Comparison of ENCODE assay signal across 18 cellular contexts in genomic region chr20:50400705-50401045, GRCh38.
DNase-seq lines count a peak whose midpoint lies in the region; ATAC-seq, FAIRE-seq and TF ChIP-seq lines count a peak whose summit lies in the region.
"Had no signal": no experiment of that assay in that cellular context is flagged by ENCODE, and none has a peak within 500 bp of the region (broad histone marks: within the 10 kb centered on the region; RNA-seq: fewer than 3 reads in every experiment).

No MANE protein-coding gene starts in this region.

- H3K9me3 Mint-ChIP-seq in stimulated activated effector memory CD8-positive, alpha-beta T cell treated with anti-CD3 and anti-CD28 coated beads, Interleukin-12 subunit alpha, Interleukin-12 subunit beta, amount 100 ng/mL, for 72 hours = no peaks in the 10 kb centered on the region
- H3K9me3 Mint-ChIP-seq: CD8-positive, alpha-beta memory T cell; T-helper 1 cell treated with Interleukin-12 subunit alpha and Interleukin-12 subunit beta and Interleukin-4 antibody, amounts not matched to agents 30 μg/mL and 1 μg/mL, for 36 hours had no signal

- H3K36me3 Mint-ChIP-seq in stimulated activated effector memory CD8-positive, alpha-beta T cell treated with anti-CD3 and anti-CD28 coated beads, Interleukin-12 subunit alpha, Interleukin-12 subunit beta, amount 100 ng/mL, for 72 hours = no peaks in the 10 kb centered on the region
- H3K36me3 Mint-ChIP-seq: CD8-positive, alpha-beta memory T cell had no signal

- H3K27me3 ChIP-seq in skeletal muscle tissue (ENCODE audit: control insufficient read depth in 3 of 3, insufficient read depth in 3 of 3, low read length in 3 of 3) (no peaks in the 10 kb centered on the region), A673 (replicated peaks; ENCODE audit: insufficient read depth, low read depth, low read length, poor library complexity) (no peaks in the 10 kb centered on the region)
- H3K27me3 ChIP-seq: foreskin keratinocyte had no signal

- DNase-seq in Ammon's horn (ENCODE audit: low spot score) (peak; percentile 40), RWPE1 (ENCODE audit: low spot score) (no peak), kidney (peak; percentile 39), DMS153 treated with DMSO at 0.1 percent for 48 hours (lab: John Stamatoyannopoulos, UW; ENCODE audit: unreplicated experiment) (no peak), A673 (ENCODE audit: low spot score) (no peak)
- no peak for DNase-seq in stimulated activated effector memory CD8-positive, alpha-beta T cell treated with anti-CD3 and anti-CD28 coated beads, Interleukin-12 subunit alpha, Interleukin-12 subunit beta, amount 100 ng/mL, for 72 hours (ENCODE audit: low spot score in 2 of 2)
- DNase-seq: activated CD4-positive, alpha-beta T cell treated with anti-CD3 and anti-CD28 coated beads, Interleukin-2, amount 50 U/mL, for 48 hours; activated naive CD4-positive, alpha-beta T cell treated with anti-CD3 and anti-CD28 coated beads, Interleukin-2, amount 50 U/mL, for 16 hours; NCI-H1105; NCI-H526; SIG-M5; stimulated activated CD4-positive, alpha-beta T cell treated with anti-CD3 and anti-CD28 coated beads, Interleukin-2, amount 100 ng/mL, for 24 hours had no signal

- ATAC-seq in stimulated activated effector memory CD8-positive, alpha-beta T cell treated with anti-CD3 and anti-CD28 coated beads, Interleukin-12 subunit alpha, Interleukin-12 subunit beta, amount 100 ng/mL, for 72 hours = no peak
- ATAC-seq in GM18868 (IDR thresholded peaks at IDR 0.05; ENCODE audit: unreplicated experiment) = no peak
- ATAC-seq: foreskin keratinocyte had no signal

- intact Hi-C loops in kidney (cut with DNase I) = no loop called here
- intact Hi-C loops in A673 (cut with micrococcal nuclease; ENCODE audit: unreplicated experiment) = no loop called here

- H3K27ac Mint-ChIP-seq in stimulated activated effector memory CD8-positive, alpha-beta T cell treated with anti-CD3 and anti-CD28 coated beads, Interleukin-12 subunit alpha, Interleukin-12 subunit beta, amount 100 ng/mL, for 72 hours = no peak overlapping the region

- H3K4me1 ChIP-seq in kidney (ENCODE audit: control insufficient read depth in 1 of 2, insufficient read depth in 1 of 2, low read depth in 1 of 2, low read length in 2 of 2) (peaks cover 0 to 4% of the 10 kb centered on the region in 2 donors), skeletal muscle tissue (ENCODE audit: control insufficient read depth in 3 of 3, insufficient read depth in 3 of 3, low read length in 3 of 3) (peaks cover 79 to 93% (median 89%) of the 10 kb centered on the region in 3 donors), A673 (ENCODE audit: insufficient read depth, low read length, poor library complexity, severe bottlenecking) (no peaks in the 10 kb centered on the region)
- H3K4me1 ChIP-seq: foreskin keratinocyte had no signal

- BruUV-seq in A673 (replicated peaks; lab: Mats Ljungman, UMichigan) = no TSS peak

- H3K27ac ChIP-seq in RWPE1 = peak overlapping the region; percentile 17
- no peak overlapping the region for H3K27ac ChIP-seq in kidney (ENCODE audit: low read depth in 2 of 2, low read length in 2 of 2)
- peak overlapping the region; percentile 96 for H3K27ac ChIP-seq in skeletal muscle tissue (ENCODE audit: low read depth, low read length)
- no peak overlapping the region for H3K27ac ChIP-seq in A673 (ENCODE audit: low read depth, low read length, poor library complexity, severe bottlenecking)
- H3K27ac ChIP-seq: foreskin keratinocyte, VCaP had no signal

- H3K36me3 ChIP-seq in kidney (ENCODE audit: control insufficient read depth in 1 of 2, insufficient read depth in 2 of 2, low read length in 2 of 2) = no peaks in the 10 kb centered on the region
- H3K36me3 ChIP-seq in skeletal muscle tissue (ENCODE audit: control insufficient read depth in 3 of 3, insufficient read depth in 3 of 3, low read length in 3 of 3) = no peaks in the 10 kb centered on the region
- no peaks in the 10 kb centered on the region for H3K36me3 ChIP-seq in A673 (ENCODE audit: insufficient read depth, low read length, poor library complexity, severe bottlenecking)

- no peak for FAIRE-seq in kidney (lab: Jason Lieb, UNC)

- POLR2A ChIA-PET in RWPE1 (lab: Yijun Ruan, JAX; ENCODE audit: low non-redundant PET) = no interaction called here
- POLR2A ChIA-PET in A673 (lab: Charles Lee; ENCODE audit: low non-redundant PET) = no interaction called here

- no peak overlapping the region for H3K9ac ChIP-seq in kidney (ENCODE audit: low read length in 2 of 2)
- peak overlapping the region; percentile 33 to 88 (median 66) for H3K9ac ChIP-seq in skeletal muscle tissue (ENCODE audit: low read depth in 1 of 3, low read length in 3 of 3)

- peaks cover 8% of the 10 kb centered on the region for H3K4me1 Mint-ChIP-seq in stimulated activated effector memory CD8-positive, alpha-beta T cell treated with anti-CD3 and anti-CD28 coated beads, Interleukin-12 subunit alpha, Interleukin-12 subunit beta, amount 100 ng/mL, for 72 hours
- H3K4me1 Mint-ChIP-seq: CD8-positive, alpha-beta memory T cell had no signal

- H3K9me3 ChIP-seq in kidney (ENCODE audit: control insufficient read depth in 1 of 2, low read length in 2 of 2) = no peaks in the 10 kb centered on the region
- H3K9me3 ChIP-seq in skeletal muscle tissue (ENCODE audit: control insufficient read depth in 3 of 3, low read length in 3 of 3) = no peaks in the 10 kb centered on the region
- H3K9me3 ChIP-seq in A673 (ENCODE audit: low read depth, low read length, poor library complexity, severe bottlenecking) = no peaks in the 10 kb centered on the region

- H3K4me3 ChIP-seq in kidney (ENCODE audit: low read length in 2 of 2) = no peak overlapping the region
- H3K4me3 ChIP-seq in skeletal muscle tissue (ENCODE audit: low read length in 3 of 3) = no peak overlapping the region
- no peak overlapping the region for H3K4me3 ChIP-seq in A673 (ENCODE audit: low read depth, low read length, poor library complexity, severe bottlenecking)

- no peak for TF ChIP-seq CTCF in RWPE1 (conservative IDR thresholded peaks at IDR 0.05; ENCODE audit: low read depth)
- TF ChIP-seq CTCF in kidney (IDR thresholded peaks at IDR 0.05; ENCODE audit: borderline replicate concordance, extremely low read depth, insufficient read depth) = no peak
- no peak for TF ChIP-seq CTCF in A673 (conservative IDR thresholded peaks at IDR 0.05; ENCODE audit: low read depth, low read length)

- H3K4me3 Mint-ChIP-seq in stimulated activated effector memory CD8-positive, alpha-beta T cell treated with anti-CD3 and anti-CD28 coated beads, Interleukin-12 subunit alpha, Interleukin-12 subunit beta, amount 100 ng/mL, for 72 hours = no peak overlapping the region
- H3K4me3 Mint-ChIP-seq: CD8-positive, alpha-beta memory T cell; T-helper 1 cell treated with Interleukin-12 subunit alpha and Interleukin-12 subunit beta and Interleukin-4 antibody, amounts not matched to agents 30 μg/mL and 1 μg/mL, for 36 hours had no signal

- CTCF ChIA-PET in RWPE1 (lab: Yijun Ruan, JAX) = interaction anchor here (0.7 to 1.8 kb wide), 6 partner anchors 11 to 172 kb away, joined by 3 to 5 read pairs (median 4); no protein-coding TSS in a partner anchor
- CTCF ChIA-PET in A673 (lab: Charles Lee) = no interaction called here

Comparison
In these comparisons a context has a peak if more than half of its experiments do, and no peak if none do; other contexts are left out.
1. DNase-seq: peak in Ammon's horn (single experiment) and kidney (single experiment); none in RWPE1 (single experiment), DMS153 treated with DMSO at 0.1 percent for 48 hours (single experiment), stimulated activated effector memory CD8-positive, alpha-beta T cell treated with anti-CD3 and anti-CD28 coated beads, Interleukin-12 subunit alpha, Interleukin-12 subunit beta, amount 100 ng/mL, for 72 hours (0 of 2) and A673 (single experiment).
2. H3K27ac ChIP-seq: peak in RWPE1 (single experiment) and skeletal muscle tissue (single experiment); none in kidney (0 of 2) and A673 (single experiment).
3. H3K9ac ChIP-seq: peak in skeletal muscle tissue (3 of 3); none in kidney (0 of 2).